Comparison of ENCODE assay signal across 2 cellular contexts in the genomic region with DNA sequence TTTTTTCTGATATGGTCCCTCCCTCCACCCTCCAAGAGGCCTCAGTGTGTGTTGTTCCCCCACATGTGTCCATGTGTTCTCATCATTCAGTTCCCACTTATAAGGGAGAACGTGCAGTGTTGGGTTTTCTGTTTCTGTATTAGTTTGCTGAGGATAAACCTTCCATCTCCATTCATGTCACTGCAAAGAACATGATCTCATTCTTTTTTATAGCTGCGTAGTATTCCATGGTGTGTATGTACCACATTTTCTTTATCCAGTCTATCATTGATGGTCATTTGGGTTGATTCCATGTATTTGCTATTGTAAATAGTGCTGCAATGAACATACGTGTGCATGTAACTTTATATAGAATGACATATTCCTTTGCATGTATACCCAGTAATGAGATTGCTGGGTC. TPM values are rescaled to one million over a fixed set of nuclear protein-coding genes. Genes with fewer than 3 reads are reported as not detected.
"Had no signal": no experiment of that assay in that cellular context is flagged by ENCODE, and none has a peak within 500 bp of the region (broad histone marks: within the 10 kb centered on the region; RNA-seq: fewer than 3 reads in every experiment).

No MANE protein-coding gene starts in this region.

RNA-seq across cellular contexts. Expression of a gene that starts 19.9 kb away (rescaled TPM):
- total RNA-seq: G401, GM12878 had no signal
- polyA plus RNA-seq: GM12878 had no signal

RNA-seq across cellular contexts. Expression of a gene that starts 25.4 kb away (rescaled TPM):
- total RNA-seq: G401, GM12878 had no signal
- polyA plus RNA-seq: GM12878 had no signal
